In the genomic region with DNA sequence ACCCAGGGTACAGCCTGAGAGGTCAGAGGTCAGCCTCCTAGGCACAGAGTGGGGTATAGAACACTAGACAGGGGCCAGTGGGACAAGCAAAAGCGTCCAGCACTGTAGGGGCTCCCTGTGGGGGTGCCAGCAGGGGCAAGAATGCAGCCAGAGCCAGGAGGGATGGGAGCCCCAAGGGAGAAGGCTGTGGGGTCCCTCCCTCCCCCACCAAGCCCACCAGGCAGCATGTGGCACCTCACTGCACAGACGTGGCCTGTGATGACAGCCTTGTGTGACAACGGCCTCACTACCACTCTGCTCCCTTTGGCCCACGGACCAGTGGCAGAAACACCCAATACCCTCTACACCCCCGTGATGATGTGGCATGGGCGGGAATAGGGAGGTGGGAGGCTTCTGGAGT, we compare ENCODE assay signal across 26 cellular contexts. TPM values are rescaled to one million over a fixed set of nuclear protein-coding genes. Genes with fewer than 3 reads are reported as not detected.
DNase-seq lines count a peak whose midpoint lies in the region; ATAC-seq, FAIRE-seq and TF ChIP-seq lines count a peak whose summit lies in the region.
"Had no signal": no experiment of that assay in that cellular context is flagged by ENCODE, and none has a peak within 500 bp of the region (broad histone marks: within the 10 kb centered on the region; RNA-seq: fewer than 3 reads in every experiment).

No MANE protein-coding gene starts in this region.

- H3K27ac Mint-ChIP-seq in activated T-cell treated with anti-CD3 and anti-CD28 coated beads, Interleukin-2, amount 50 U/mL, for 24 hours: no peak overlapping the region
- H3K27ac Mint-ChIP-seq: CD4-positive, alpha-beta T cell; CD8-positive, alpha-beta memory T cell; GM23338 had no signal

- H3K14ac ChIP-seq in IMR-90 (replicated peaks; ENCODE audit: low read depth, low read length) (no peak overlapping the region), trophoblast cell (ENCODE audit: low read length) (no peak overlapping the region)

- H3K9me3 ChIP-seq in IMR-90 (ENCODE audit: control insufficient read depth, insufficient read depth, low read length) (no peaks in the 10 kb centered on the region), K562 (replicated peaks; ENCODE audit: control insufficient read depth, insufficient read depth, low read depth, low read length) (no peaks in the 10 kb centered on the region), trophoblast cell (ENCODE audit: insufficient read depth, low read depth, low read length) (no peaks in the 10 kb centered on the region), gastroesophageal sphincter (no peaks in the 10 kb centered on the region)
- H3K9me3 ChIP-seq: A549, BE2C, HAP-1 had no signal

- intact Hi-C loops in IMR-90 (cut with micrococcal nuclease) (no loop called here), K562 (cut with micrococcal nuclease) (no loop called here)

- H2BK120ac ChIP-seq in IMR-90 (ENCODE audit: low read depth, low read length) (no peak overlapping the region), trophoblast cell (ENCODE audit: insufficient read depth, low read length, poor library complexity) (no peak overlapping the region)

- TF ChIP-seq CTCF in IMR-90 (conservative IDR thresholded peaks at IDR 0.05; ENCODE audit: low read depth, low read length) (no peak), K562 (IDR thresholded peaks at IDR 0.05 in 2 of 3, conservative IDR thresholded peaks at IDR 0.05 in 1 of 3; ENCODE audit: insufficient read depth in 2 of 3, low read depth in 1 of 3, low read length in 3 of 3) (no peak), gastroesophageal sphincter (IDR thresholded peaks at IDR 0.05) (no peak)

- no peak for FAIRE-seq in K562 (lab: Jason Lieb, UNC)
- FAIRE-seq: A549, D721Med, GM12878, GM19239, H54 had no signal

- no peaks in the 10 kb centered on the region for H3K9me3 Mint-ChIP-seq in activated T-cell treated with anti-CD3 and anti-CD28 coated beads, Interleukin-2, amount 50 U/mL, for 24 hours
- H3K9me3 Mint-ChIP-seq: CD14-positive monocyte; CD4-positive, alpha-beta T cell; CD8-positive, alpha-beta memory T cell had no signal

- H3K79me1 ChIP-seq in IMR-90 (ENCODE audit: low read depth in 1 of 2, low read length in 2 of 2) (peaks cover 35 to 40% of the 10 kb centered on the region in 2 experiments), trophoblast cell (ENCODE audit: low read length) (no peaks in the 10 kb centered on the region)

- H3K56ac ChIP-seq in IMR-90 (ENCODE audit: extremely low read depth, insufficient read depth, low read length): no peak overlapping the region

- H2BK5ac ChIP-seq in IMR-90 (ENCODE audit: low read depth, low read length, poor library complexity, severe bottlenecking): no peak overlapping the region
- no peak overlapping the region for H2BK5ac ChIP-seq in trophoblast cell (ENCODE audit: low read depth, low read length, poor library complexity)

- H2AFZ ChIP-seq in IMR-90 (replicated peaks; ENCODE audit: low read length, poor library complexity) (no peak overlapping the region), K562 (ENCODE audit: low read depth, low read length) (no peak overlapping the region), trophoblast cell (ENCODE audit: insufficient read depth, low read length, poor library complexity) (no peak overlapping the region)
- H2AFZ ChIP-seq: GM23338 had no signal

- dilution Hi-C loops in IMR-90 (cut with HindIII; ENCODE audit: low sequenced_read_pairs, unreplicated experiment): no loop called here

- H3K79me2 ChIP-seq in K562 (ENCODE audit: control insufficient read depth, insufficient read depth, low read length) (peaks cover 25% of the 10 kb centered on the region), trophoblast cell (ENCODE audit: control insufficient read depth, insufficient read depth, low read length, poor library complexity) (no peaks in the 10 kb centered on the region)

- H3K4me2 ChIP-seq in IMR-90 (ENCODE audit: low read depth, low read length) (no peak overlapping the region), K562 (ENCODE audit: insufficient read depth, low read length) (no peak overlapping the region), trophoblast cell (ENCODE audit: low read length) (no peak overlapping the region)
- H3K4me2 ChIP-seq: A549; BLaER1 treated with 17β-estradiol and CSF1 and Interleukin-3, amounts not matched to agents 10 nM and 100 nM; GM23338 had no signal

- no peaks in the 10 kb centered on the region for H3K27me3 ChIP-seq in IMR-90 (ENCODE audit: control insufficient read depth, insufficient read depth, low read length)
- H3K27me3 ChIP-seq in K562 (ENCODE audit: control insufficient read depth in 2 of 2, insufficient read depth in 2 of 2, low read length in 2 of 2): no peaks in the 10 kb centered on the region
- H3K27me3 ChIP-seq in trophoblast cell (ENCODE audit: insufficient read depth, low read length): no peaks in the 10 kb centered on the region
- H3K27me3 ChIP-seq in gastroesophageal sphincter: no peaks in the 10 kb centered on the region
- H3K27me3 ChIP-seq: BE2C; BLaER1 treated with 17β-estradiol and CSF1 and Interleukin-3, amounts not matched to agents 10 nM and 100 nM had no signal

- peaks cover 9% of the 10 kb centered on the region for H3K9me1 ChIP-seq in IMR-90 (ENCODE audit: insufficient read depth, low read length)
- H3K9me1 ChIP-seq in K562 (ENCODE audit: control insufficient read depth, insufficient read depth, low read length): no peaks in the 10 kb centered on the region

- H3K4me1 Mint-ChIP-seq in activated T-cell treated with anti-CD3 and anti-CD28 coated beads, Interleukin-2, amount 50 U/mL, for 24 hours (ENCODE audit: low read depth): peaks cover 21% of the 10 kb centered on the region
- H3K4me1 Mint-ChIP-seq: GM23338 had no signal

- H4K8ac ChIP-seq in IMR-90 (ENCODE audit: low read depth in 2 of 2, low read length in 2 of 2): no peak overlapping the region
- H4K8ac ChIP-seq in trophoblast cell (ENCODE audit: low read depth, low read length): no peak overlapping the region

- peaks cover 4% of the 10 kb centered on the region; the same call in 1 of the 2 replicates for H3K4me1 ChIP-seq in IMR-90 (ENCODE audit: control insufficient read depth, insufficient read depth, low read length)
- no peaks in the 10 kb centered on the region for H3K4me1 ChIP-seq in K562 (replicated peaks in 1 of 2; ENCODE audit: control insufficient read depth in 2 of 2, insufficient read depth in 2 of 2, low read length in 2 of 2)
- no peaks in the 10 kb centered on the region for H3K4me1 ChIP-seq in trophoblast cell (ENCODE audit: control insufficient read depth in 1 of 2, insufficient read depth in 2 of 2, low read length in 2 of 2)
- H3K4me1 ChIP-seq in gastroesophageal sphincter: peaks cover 0 to 13% (median 3%) of the 10 kb centered on the region in 3 donors
- H3K4me1 ChIP-seq: BE2C, HAP-1 had no signal

- H3K18ac ChIP-seq in IMR-90 (ENCODE audit: low read depth, low read length): no peak overlapping the region
- no peak overlapping the region for H3K18ac ChIP-seq in trophoblast cell (ENCODE audit: low read length)

- H4K12ac ChIP-seq in trophoblast cell (ENCODE audit: low read depth, low read length): no peak overlapping the region

- peaks cover 85% of the 10 kb centered on the region for H3K36me3 Mint-ChIP-seq in activated T-cell treated with anti-CD3 and anti-CD28 coated beads, Interleukin-2, amount 50 U/mL, for 24 hours (ENCODE audit: low read depth)

- TF ChIP-seq EP300 in K562 (IDR thresholded peaks at IDR 0.05; ENCODE audit: low read length): no peak
- no peak for TF ChIP-seq EP300 in gastroesophageal sphincter (IDR thresholded peaks at IDR 0.05)

- no peak overlapping the region for H3K4me3 ChIP-seq in IMR-90 (ENCODE audit: insufficient read depth, low read depth, low read length)
- no peak overlapping the region for H3K4me3 ChIP-seq in K562
- H3K4me3 ChIP-seq in trophoblast cell (ENCODE audit: low read depth, low read length): peak overlapping the region; percentile 14
- H3K4me3 ChIP-seq in gastroesophageal sphincter: no peak overlapping the region
- H3K4me3 ChIP-seq: A549; BLaER1 treated with 17β-estradiol and CSF1 and Interleukin-3, amounts not matched to agents 10 nM and 100 nM; GM12878; GM23338; HAP-1 had no signal

- no peak overlapping the region for H4K5ac ChIP-seq in IMR-90 (ENCODE audit: low read depth, low read length)

- no peak overlapping the region for H2AK5ac ChIP-seq in IMR-90 (ENCODE audit: low read depth, low read length)
- H2AK5ac ChIP-seq in trophoblast cell (ENCODE audit: low read length): no peak overlapping the region

- H2AK9ac ChIP-seq in IMR-90 (replicated peaks; ENCODE audit: low read depth, low read length, poor library complexity): peak overlapping the region; percentile 50

- H4K91ac ChIP-seq in IMR-90 (ENCODE audit: insufficient read depth, low read depth, low read length) (no peak overlapping the region), trophoblast cell (ENCODE audit: low read depth, low read length) (no peak overlapping the region)

- TF ChIP-seq RAD21 in IMR-90 (IDR thresholded peaks at IDR 0.05; ENCODE audit: low read length) (no peak), K562 (CRISPR knock-in tag; conservative IDR thresholded peaks at IDR 0.05 in 1 of 2, IDR thresholded peaks at IDR 0.05 in 1 of 2) (no peak)

- no peaks in the 10 kb centered on the region for H3K27me3 Mint-ChIP-seq in activated T-cell treated with anti-CD3 and anti-CD28 coated beads, Interleukin-2, amount 50 U/mL, for 24 hours
- H3K27me3 Mint-ChIP-seq: CD4-positive, alpha-beta T cell; CD8-positive, alpha-beta memory T cell had no signal

- H3K23ac ChIP-seq in IMR-90 (ENCODE audit: low read depth, low read length): no peak overlapping the region
- H3K23ac ChIP-seq in trophoblast cell (ENCODE audit: low read length): no peak overlapping the region

- no peak overlapping the region for H3K4me3 Mint-ChIP-seq in activated T-cell treated with anti-CD3 and anti-CD28 coated beads, Interleukin-2, amount 50 U/mL, for 24 hours
- H3K4me3 Mint-ChIP-seq: CD14-positive monocyte; CD4-positive, alpha-beta T cell; CD8-positive, alpha-beta memory T cell; GM23338 had no signal

- no peak overlapping the region for H2BK15ac ChIP-seq in IMR-90 (ENCODE audit: low read depth, low read length)

- H2BK20ac ChIP-seq in IMR-90 (ENCODE audit: low read depth, low read length): no peak overlapping the region

- H3K27ac ChIP-seq in IMR-90 (ENCODE audit: insufficient read depth, low read length) (no peak overlapping the region), K562 (ENCODE audit: extremely low read depth, low read depth, low read length) (no peak overlapping the region), trophoblast cell (ENCODE audit: low read depth, low read length) (no peak overlapping the region), gastroesophageal sphincter (no peak overlapping the region)
- H3K27ac ChIP-seq: A549; BLaER1 treated with 17β-estradiol and CSF1 and Interleukin-3, amounts not matched to agents 10 nM and 100 nM had no signal

- POLR2A ChIA-PET in IMR-90 (lab: Charles Lee; ENCODE audit: unreplicated experiment): no interaction called here
- POLR2A ChIA-PET in K562 (lab: Yijun Ruan, JAX): no interaction called here

- H3K9ac ChIP-seq in IMR-90 (ENCODE audit: low read depth, low read length) (no peak overlapping the region), K562 (ENCODE audit: insufficient read depth in 1 of 2, low read depth in 2 of 2, low read length in 2 of 2) (peak overlapping the region in 1 of 2 experiments; percentile 26; a peak in 1 of 4 replicates), trophoblast cell (ENCODE audit: low read length) (no peak overlapping the region)
- H3K9ac ChIP-seq: BLaER1 treated with 17β-estradiol and CSF1 and Interleukin-3, amounts not matched to agents 10 nM and 100 nM had no signal

- CTCF ChIA-PET in IMR-90 (lab: Yijun Ruan, JAX) (no interaction called here), K562 (lab: Yijun Ruan, JAX; ENCODE audit: low intra/inter-chr PET ratio) (no interaction called here)

- BruUV-seq in IMR-90 (replicated peaks; lab: Mats Ljungman, UMichigan): no TSS peak
- BruUV-seq in K562 (replicated peaks; lab: Mats Ljungman, UMichigan): no TSS peak

- H3K4ac ChIP-seq in IMR-90 (ENCODE audit: low read depth, low read length): no peak overlapping the region
- no peak overlapping the region for H3K4ac ChIP-seq in trophoblast cell (ENCODE audit: low read depth, low read length)

- no peak overlapping the region for H2BK12ac ChIP-seq in trophoblast cell (ENCODE audit: low read length)

- no peak for ATAC-seq in IMR-90 (ENCODE audit: low read depth)
- no peak for ATAC-seq in K562
- ATAC-seq in GM21529 (IDR thresholded peaks at IDR 0.05; ENCODE audit: unreplicated experiment): no peak
- ATAC-seq in gastroesophageal sphincter: no peak
- ATAC-seq: A549, GM12878, GM23338 had no signal

- no CpG with 5 or more reads among the region's 6 CpGs for WGBS in IMR-90 (ENCODE audit: extremely low coverage in 2 of 2, insufficient read length in 1 of 2), 2 experiments
- WGBS in K562 (ENCODE audit: insufficient coverage, low coverage, missing lambda C conversion rate): 84% methylated on average over 6 of the region's 6 CpGs
- WGBS in trophoblast cell (ENCODE audit: extremely low coverage, insufficient coverage, insufficient read length): no CpG with 5 or more reads among the region's 6 CpGs
- no CpG with 5 or more reads among the region's 6 CpGs for WGBS in gastroesophageal sphincter (ENCODE audit: low coverage in 1 of 2), 2 donors

- TF ChIP-seq POLR2A in IMR-90 (IDR thresholded peaks at IDR 0.05; ENCODE audit: low read depth, low read length): no peak
- no peak for TF ChIP-seq POLR2A in K562 (conservative IDR thresholded peaks at IDR 0.05)
- TF ChIP-seq POLR2A in gastroesophageal sphincter (IDR thresholded peaks at IDR 0.05): no peak

- H4K20me1 ChIP-seq in IMR-90 (ENCODE audit: insufficient read depth, low read length) (peaks cover 11% of the 10 kb centered on the region), K562 (replicated peaks; ENCODE audit: control insufficient read depth, insufficient read depth, low read length) (peaks cover 5% of the 10 kb centered on the region; the same call in 1 of the 2 replicates)

- DNase-seq in IMR-90 (no peak), K562 (ENCODE audit: extremely low read depth in 1 of 4, low spot score in 3 of 4) (no peak), trophoblast cell (no peak), putamen (ENCODE audit: low spot score) (no peak)
- no peak for DNase-seq in activated T-cell treated with anti-CD3 and anti-CD28 coated beads, Interleukin-2, amount 50 U/mL, for 24 hours
- DNase-seq: 8988T; ACHN; AML-193; BE2C; CD4-positive, alpha-beta T cell; CD8-positive, alpha-beta memory T cell; DMS 273 treated with DMSO at 0.1 percent for 48 hours; DMS79; EL; GDM1 had no signal

- in situ Hi-C loops in IMR-90 (cut with MboI; ENCODE audit: low sequenced_read_pairs) (no loop called here), K562 (cut with MboI) (loop anchor here (10.0 kb wide), 1 partner anchor 281 kb away; a partner anchor contains a TSS)

- H3K36me3 ChIP-seq in IMR-90 (ENCODE audit: control insufficient read depth, insufficient read depth, low read length) (peaks cover 26% of the 10 kb centered on the region), K562 (ENCODE audit: control insufficient read depth, insufficient read depth, low read length) (peaks cover 59% of the 10 kb centered on the region), trophoblast cell (ENCODE audit: control insufficient read depth in 1 of 2, insufficient read depth in 2 of 2, low read length in 2 of 2) (peaks cover 20 to 32% of the 10 kb centered on the region in 2 experiments), gastroesophageal sphincter (peaks cover 0 to 58% of the 10 kb centered on the region in 2 donors)

RNA-seq across cellular contexts. Expression of a gene that starts 10.1 kb away (rescaled TPM):
- total RNA-seq in IMR-90 (2012; rRNA removed) (46.7 and 52.7 TPM in 2 replicates), K562 (2014; rRNA removed) (93.4 and 116 TPM in 2 replicates), K562 (2014; rRNA removed; fragmentation: Illumina TruSeq; extraction: Trizol) (25.9 and 40.9 TPM in 2 replicates), K562 (2015; rRNA removed; fragmentation: Illumina TruSeq; extraction: Trizol) (62.3 and 63.9 TPM in 2 replicates), K562 (2021) (69.2 and 73.4 TPM in 2 replicates), gastroesophageal sphincter (10 to 100 TPM; 15.9 to 24.0 (median 19.2) TPM)
- polyA plus RNA-seq in IMR-90 (2012; rRNA removed) (41.5 and 44.7 TPM in 2 replicates), K562 (2011; rRNA removed) (38.1 and 47.1 TPM in 2 replicates), K562 (2014; fragmentation: Illumina TruSeq; extraction: Trizol) (63.6 and 75.5 TPM in 2 replicates), K562 (2014; fragmentation: Nextera tagmentation; extraction: Ambion mirVana) (1 to 10 TPM; 2.1 to 5.4 TPM), K562 (2014; rRNA removed) (65.4 and 76.3 TPM in 2 replicates)
- 31.4 and 45.1 TPM in 2 replicates for polyA plus RNA-seq in IMR-90 (2012; cell fraction: cytosol; rRNA removed)
- polyA plus RNA-seq in IMR-90 (2012; cell fraction: nucleus; rRNA removed; ENCODE audit: low replicate concordance): 19.1 and 45.5 TPM in 2 replicates
- 30.4 and 88.7 TPM in 2 replicates for total RNA-seq in K562 (2011; cell fraction: chromatin; rRNA removed; ENCODE audit: low replicate concordance)
- 63.9 and 75.1 TPM in 2 replicates for total RNA-seq in K562 (2011; cell fraction: nucleolus; rRNA removed)
- total RNA-seq in K562 (2011; cell fraction: nucleoplasm; rRNA removed): 40.5 and 41.2 TPM in 2 replicates
- 48.2 and 88.3 TPM in 2 replicates for polyA plus RNA-seq in K562 (2011; cell fraction: cytosol; rRNA removed)
- polyA plus RNA-seq in K562 (2011; cell fraction: nucleus; rRNA removed): 48.6 and 65.2 TPM in 2 replicates
- 53.4 and 54.5 TPM in 2 replicates for polyA plus RNA-seq in K562 (2012)
- polyA minus RNA-seq in K562 (2011; rRNA and poly(A)+ RNA removed): 23.4 and 39.5 TPM in 2 replicates
- 50.9 and 61.3 TPM in 2 replicates for polyA minus RNA-seq in K562 (2011; cell fraction: cytosol; rRNA and poly(A)+ RNA removed)
- polyA minus RNA-seq in K562 (2011; cell fraction: nucleus; rRNA and poly(A)+ RNA removed): 25.5 and 25.7 TPM in 2 replicates
- 9.8 and 10.7 TPM in 2 replicates for polyA plus RNA-seq in trophoblast cell (2013)

RNA-seq across cellular contexts. Expression of a gene that starts 10.2 kb away (rescaled TPM):
- 23.3 and 25.8 TPM in 2 replicates for total RNA-seq in IMR-90 (2012; rRNA removed)
- polyA plus RNA-seq in IMR-90 (2012; rRNA removed): 58.5 and 69.2 TPM in 2 replicates
- 17.8 and 19.2 TPM in 2 replicates for polyA plus RNA-seq in IMR-90 (2012; cell fraction: cytosol; rRNA removed)
- 366 and 435 TPM in 2 replicates for polyA plus RNA-seq in IMR-90 (2012; cell fraction: nucleus; rRNA removed; ENCODE audit: low replicate concordance)
- total RNA-seq in K562 (2011; cell fraction: chromatin; rRNA removed; ENCODE audit: low replicate concordance): 383 and 414 TPM in 2 replicates
- 210 and 215 TPM in 2 replicates for total RNA-seq in K562 (2011; cell fraction: nucleolus; rRNA removed)
- total RNA-seq in K562 (2011; cell fraction: nucleoplasm; rRNA removed): 214 and 219 TPM in 2 replicates
- 50.6 and 61.7 TPM in 2 replicates for total RNA-seq in K562 (2014; rRNA removed)
- 63.1 and 70.8 TPM in 2 replicates for total RNA-seq in K562 (2014; rRNA removed; fragmentation: Illumina TruSeq; extraction: Trizol)
- total RNA-seq in K562 (2015; rRNA removed; fragmentation: Illumina TruSeq; extraction: Trizol): 60.5 and 61.8 TPM in 2 replicates
- 96.4 and 97.5 TPM in 2 replicates for total RNA-seq in K562 (2021)
- polyA plus RNA-seq in K562 (2011; rRNA removed): 101 and 135 TPM in 2 replicates
- 49.7 and 83.6 TPM in 2 replicates for polyA plus RNA-seq in K562 (2011; cell fraction: cytosol; rRNA removed)
- 318 and 368 TPM in 2 replicates for polyA plus RNA-seq in K562 (2011; cell fraction: nucleus; rRNA removed)
- 73.8 and 103 TPM in 2 replicates for polyA plus RNA-seq in K562 (2012)
- 82.8 and 89.9 TPM in 2 replicates for polyA plus RNA-seq in K562 (2014; fragmentation: Illumina TruSeq; extraction: Trizol)
- polyA plus RNA-seq in K562 (2014; fragmentation: Nextera tagmentation; extraction: Ambion mirVana): 10 to 100 TPM; 13.1 to 22.6 TPM
- polyA plus RNA-seq in K562 (2014; rRNA removed): 93.0 and 120 TPM in 2 replicates
- polyA minus RNA-seq in K562 (2011; rRNA and poly(A)+ RNA removed): 58.5 and 77.2 TPM in 2 replicates
- 32.1 and 32.5 TPM in 2 replicates for polyA minus RNA-seq in K562 (2011; cell fraction: cytosol; rRNA and poly(A)+ RNA removed)
- polyA minus RNA-seq in K562 (2011; cell fraction: nucleus; rRNA and poly(A)+ RNA removed): 80.9 and 135 TPM in 2 replicates
- polyA plus RNA-seq in trophoblast cell (2013): 48.0 and 52.2 TPM in 2 replicates
- 10 to 100 TPM; 18.6 to 57.4 (median 35.2) TPM for total RNA-seq in gastroesophageal sphincter

RNA-seq across cellular contexts. Expression of a gene that starts 20.3 kb away (rescaled TPM):
- 1.9 and 2.0 TPM in 2 replicates for total RNA-seq in IMR-90 (2012; rRNA removed)
- 8.6 and 9.9 TPM in 2 replicates for polyA plus RNA-seq in IMR-90 (2012; rRNA removed)
- 5.5 and 11.2 TPM in 2 replicates for polyA plus RNA-seq in IMR-90 (2012; cell fraction: cytosol; rRNA removed)
- 20.2 and 34.5 TPM in 2 replicates for polyA plus RNA-seq in IMR-90 (2012; cell fraction: nucleus; rRNA removed; ENCODE audit: low replicate concordance)
- total RNA-seq in K562 (2011; cell fraction: chromatin; rRNA removed; ENCODE audit: low replicate concordance): 32.0 and 85.4 TPM in 2 replicates
- 50.1 and 57.7 TPM in 2 replicates for total RNA-seq in K562 (2011; cell fraction: nucleolus; rRNA removed)
- total RNA-seq in K562 (2011; cell fraction: nucleoplasm; rRNA removed): 45.2 and 57.4 TPM in 2 replicates
- 14.1 and 15.1 TPM in 2 replicates for total RNA-seq in K562 (2014; rRNA removed)
- total RNA-seq in K562 (2014; rRNA removed; fragmentation: Illumina TruSeq; extraction: Trizol): 7.9 and 10.5 TPM in 2 replicates
- total RNA-seq in K562 (2015; rRNA removed; fragmentation: Illumina TruSeq; extraction: Trizol): 8.7 and 9.9 TPM in 2 replicates
- 30.2 and 32.2 TPM in 2 replicates for total RNA-seq in K562 (2021)
- polyA plus RNA-seq in K562 (2011; rRNA removed): 17.0 and 19.4 TPM in 2 replicates
- 21.5 and 36.4 TPM in 2 replicates for polyA plus RNA-seq in K562 (2011; cell fraction: cytosol; rRNA removed)
- 66.0 and 91.7 TPM in 2 replicates for polyA plus RNA-seq in K562 (2011; cell fraction: nucleus; rRNA removed)
- 17.8 and 23.7 TPM in 2 replicates for polyA plus RNA-seq in K562 (2012)
- polyA plus RNA-seq in K562 (2014; fragmentation: Illumina TruSeq; extraction: Trizol): 16.4 and 23.3 TPM in 2 replicates
- polyA plus RNA-seq in K562 (2014; fragmentation: Nextera tagmentation; extraction: Ambion mirVana): 1 to 10 TPM in 1 of 2 experiments, under 1 TPM in 1; 0.59 to 2.0 TPM
- polyA plus RNA-seq in K562 (2014; rRNA removed): 24.7 and 25.5 TPM in 2 replicates
- 6.5 and 10.2 TPM in 2 replicates for polyA minus RNA-seq in K562 (2011; rRNA and poly(A)+ RNA removed)
- polyA minus RNA-seq in K562 (2011; cell fraction: cytosol; rRNA and poly(A)+ RNA removed): 11.4 and 14.1 TPM in 2 replicates
- 13.1 and 13.3 TPM in 2 replicates for polyA minus RNA-seq in K562 (2011; cell fraction: nucleus; rRNA and poly(A)+ RNA removed)
- 3.2 and 3.3 TPM in 2 replicates for polyA plus RNA-seq in trophoblast cell (2013)
- total RNA-seq in gastroesophageal sphincter: 10 to 100 TPM in 3 of 4 donors, 1 to 10 TPM in 1; 8.8 to 16.0 (median 12.9) TPM
